Comparison of ENCODE assay signal across 8 cellular contexts in the genomic region with DNA sequence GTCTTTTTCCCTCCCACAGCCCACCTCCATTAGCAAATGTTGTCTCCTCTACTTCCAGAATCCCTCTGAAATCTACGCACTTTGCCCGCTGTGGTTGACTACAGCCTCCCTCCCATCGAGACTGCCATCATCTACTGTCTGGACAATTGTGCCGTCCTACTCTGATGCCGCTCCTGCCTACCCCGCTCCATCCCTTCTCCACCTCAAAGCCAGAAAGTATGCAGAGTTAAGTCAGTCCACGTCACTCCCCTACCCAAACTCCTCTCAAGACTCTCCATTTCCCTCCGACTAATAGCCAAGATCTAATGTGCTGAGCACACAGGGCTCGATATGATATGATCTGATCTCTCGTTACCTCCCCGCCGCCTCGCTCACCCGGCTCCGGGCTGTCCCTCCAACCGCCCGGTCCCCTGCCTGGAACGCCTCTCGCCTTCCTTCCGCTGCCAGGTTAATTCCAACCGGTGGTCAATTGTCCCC. TPM values are rescaled to one million over a fixed set of nuclear protein-coding genes. Genes with fewer than 3 reads are reported as not detected.
DNase-seq lines count a peak whose midpoint lies in the region; ATAC-seq and TF ChIP-seq lines count a peak whose summit lies in the region.

No MANE protein-coding gene starts in this region.

- peaks cover 0 to 28% (median 19%) of the 10 kb centered on the region in 12 donors for H3K4me1 ChIP-seq in heart left ventricle
- peaks cover 12% of the 10 kb centered on the region for H3K4me1 ChIP-seq in osteoblast (ENCODE audit: insufficient read depth, low read length)

- TF ChIP-seq CTCF in heart left ventricle (IDR thresholded peaks at IDR 0.05), result no peak
- no peak for TF ChIP-seq CTCF in epithelial cell of esophagus (IDR thresholded peaks at IDR 0.05; ENCODE audit: insufficient read depth, low read depth, low read length, missing control alignments)
- TF ChIP-seq CTCF in osteoblast (IDR thresholded peaks at IDR 0.05; ENCODE audit: extremely low read depth, low read depth, low read length), result no peak

- peak in 1 of 4 donors; percentile 2 for ATAC-seq in heart left ventricle
- no peak for ATAC-seq in left ventricle myocardium superior
- no peak for ATAC-seq in GM19023 (IDR thresholded peaks at IDR 0.05; ENCODE audit: unreplicated experiment)

- peaks cover 31% of the 10 kb centered on the region for H3K79me2 ChIP-seq in osteoblast (ENCODE audit: insufficient read depth, low read length)

- peak overlapping the region; percentile 77 to 100 (median 94) for H3K27ac ChIP-seq in heart left ventricle
- H3K27ac ChIP-seq in osteoblast (ENCODE audit: low read depth, low read length), result peak overlapping the region; percentile 91

- H3K27me3 ChIP-seq in heart left ventricle, result no peaks in the 10 kb centered on the region
- no peaks in the 10 kb centered on the region for H3K27me3 ChIP-seq in osteoblast (ENCODE audit: insufficient read depth, low read length)

- H3K4me2 ChIP-seq in osteoblast (ENCODE audit: insufficient read depth, low read length), result peak overlapping the region; percentile 100

- peak overlapping the region; percentile 81 for H2AFZ ChIP-seq in osteoblast (ENCODE audit: low read length)

- H3K36me3 ChIP-seq in heart left ventricle (peaks cover 0 to 31% (median 16%) of the 10 kb centered on the region in 9 donors), osteoblast (ENCODE audit: insufficient read depth, low read length) (peaks cover 5% of the 10 kb centered on the region)

- H4K20me1 ChIP-seq in osteoblast (ENCODE audit: insufficient read depth, low read length), result peaks cover 14% of the 10 kb centered on the region

- WGBS in heart left ventricle, 4 donors, result 0 to 2% (median 1%) methylated on average over 21 of the region's 21 CpGs

- no peaks in the 10 kb centered on the region for H3K9me3 ChIP-seq in heart left ventricle
- H3K9me3 ChIP-seq in osteoblast (ENCODE audit: low read depth, low read length), result no peaks in the 10 kb centered on the region

- intact Hi-C loops in heart left ventricle (cut with DNase I), result loop anchor here in 1 of 10 donors (2.0 kb wide), 1 partner anchor 53 kb away; a partner anchor contains a TSS
- intact Hi-C loops in left ventricle myocardium superior (cut with micrococcal nuclease), result no loop called here

- DNase-seq in heart left ventricle (no peak), left ventricle myocardium superior (no peak), RKO (ENCODE audit: low spot score) (peak; percentile 29), epithelial cell of esophagus (ENCODE audit: low read depth) (peak; percentile 12), osteoblast (ENCODE audit: insufficient read length, low spot score, missing footprints) (peak; percentile 93), NCI-H526 (lab: John Stamatoyannopoulos, UW) (no peak), COR-L47 (lab: John Stamatoyannopoulos, UW) (no peak)

- H3K4me3 ChIP-seq in heart left ventricle, result peak overlapping the region; percentile 78 to 100 (median 88)
- peak overlapping the region; percentile 96 for H3K4me3 ChIP-seq in epithelial cell of esophagus (ENCODE audit: low read length)
- H3K4me3 ChIP-seq in osteoblast (ENCODE audit: insufficient read depth, low read length), result peak overlapping the region; percentile 94

- TF ChIP-seq POLR2A in heart left ventricle (IDR thresholded peaks at IDR 0.05), result no peak

RNA-seq across cellular contexts. Expression of a gene that starts 0.6 kb away (rescaled TPM):
- total RNA-seq in heart left ventricle, result 10 to 100 TPM in 8 of 9 donors, 1 to 10 TPM in 1; 9.8 to 23.4 (median 14.1) TPM
- 10 to 100 TPM; 11.9 to 20.4 TPM for polyA plus RNA-seq in heart left ventricle
- 13.5 TPM for total RNA-seq in left ventricle myocardium superior
- 17.4 and 19.9 TPM in 2 replicates for total RNA-seq in osteoblast

RNA-seq across cellular contexts. Expression of a gene that starts 19.4 kb away (rescaled TPM):
- total RNA-seq in heart left ventricle (1 to 10 TPM; 2.4 to 5.1 (median 2.9) TPM), left ventricle myocardium superior (2.0 TPM), osteoblast (1.4 and 1.5 TPM in 2 replicates)
- 1 to 10 TPM; 1.9 to 2.2 TPM for polyA plus RNA-seq in heart left ventricle

RNA-seq across cellular contexts. Expression of a gene that starts 40.8 kb away (rescaled TPM):
- total RNA-seq in heart left ventricle (1 to 10 TPM in 8 of 9 donors, under 1 TPM in 1; 1.00 to 3.3 (median 2.1) TPM), left ventricle myocardium superior (1.9 TPM), osteoblast (under 0.01 TPM in 1 of 2 replicates, not detected in the other)
- 1 to 10 TPM; 1.2 TPM for polyA plus RNA-seq in heart left ventricle

RNA-seq across cellular contexts. Expression of a gene that starts 53.3 kb away (rescaled TPM):
- total RNA-seq in heart left ventricle (10 to 100 TPM; 24.8 to 65.6 (median 35.4) TPM), left ventricle myocardium superior (36.9 TPM), osteoblast (57.2 and 65.9 TPM in 2 replicates)
- polyA plus RNA-seq in heart left ventricle, result 10 to 100 TPM; 48.8 to 68.6 TPM

Comparison
In these comparisons a context has a peak if more than half of its experiments do, and no peak if none do; other contexts are left out.
1. DNase-seq: peak in RKO (single experiment), epithelial cell of esophagus (single experiment) and osteoblast (single experiment); none in heart left ventricle (0 of 5), left ventricle myocardium superior (single experiment), NCI-H526 (0 of 2) and COR-L47 (single experiment).
2. Peak in every context shown above with its lines, with median percentiles within 50 percentile points of each other: H3K4me3 ChIP-seq.